Comparison of ENCODE assay signal across 10 cellular contexts in genomic region chr19:50711196-50711595, GRCh38. TPM values are rescaled to one million over a fixed set of nuclear protein-coding genes. Genes with fewer than 3 reads are reported as not detected.
"Had no signal": no experiment of that assay in that cellular context is flagged by ENCODE, and none has a peak within 500 bp of the region (broad histone marks: within the 10 kb centered on the region; RNA-seq: fewer than 3 reads in every experiment).

No MANE protein-coding gene starts in this region.

- H3K4me2 ChIP-seq: GM23338 had no signal

- H3K4me3 Mint-ChIP-seq: GM23338, H9, HFFc6 had no signal

- H3K4me3 ChIP-seq: GM23338, K562 had no signal

- H3K27ac Mint-ChIP-seq: GM23338, H9, HFFc6 had no signal

- DNase-seq: H9, HCEC 1CT, HFFc6, IMR-90 had no signal

- FAIRE-seq: H1, H54, HTR-8/SVneo, K562 had no signal

- ATAC-seq: GM23338, K562 had no signal

- H3K4me1 Mint-ChIP-seq: GM23338 had no signal

- H3K9me3 Mint-ChIP-seq: H9, HFFc6 had no signal

RNA-seq across cellular contexts. Expression of gene SHANK1, which starts 8.4 kb away (rescaled TPM):
- total RNA-seq: HT-29 had no signal

RNA-seq across cellular contexts. Expression of gene GPR32, which starts 59.1 kb away (rescaled TPM):
- total RNA-seq: GM23338, H1, H9, HFFc6, HT-29, IMR-90, K562 had no signal
- polyA plus RNA-seq: GM23338, H1, IMR-90, K562 had no signal
